Comparison of ENCODE assay signal across 8 cellular contexts in genomic region chr14:91510171-91511013, GRCh38. TPM values are rescaled to one million over a fixed set of nuclear protein-coding genes. Genes with fewer than 3 reads are reported as not detected.
A peak's percentile ranks its signal among the peaks of the same experiment; 100 is the strongest.
DNase-seq lines count a peak whose midpoint lies in the region; ATAC-seq, FAIRE-seq and TF ChIP-seq lines count a peak whose summit lies in the region.

Gene PPP4R3A, minus strand, starts transcription at chr14:91510310. Its CDS starts 663 bp downstream, at chr14:91509647.

- H3K9me3 ChIP-seq in heart left ventricle, result no peaks in the 10 kb centered on the region
- no peaks in the 10 kb centered on the region for H3K9me3 ChIP-seq in upper lobe of left lung

- H3K36me3 Mint-ChIP-seq in T-cell, result peaks cover 24% of the 10 kb centered on the region

- TF ChIP-seq EP300 in upper lobe of left lung (IDR thresholded peaks at IDR 0.05), result peak in 2 of 4 donors; percentile 63 to 92

- peaks cover 0 to 40% (median 22%) of the 10 kb centered on the region in 12 donors for H3K4me1 ChIP-seq in heart left ventricle
- peaks cover 20 to 33% (median 31%) of the 10 kb centered on the region in 4 donors for H3K4me1 ChIP-seq in upper lobe of left lung

- peak within 1 kb of the TSS; percentile 97 to 100 (median 100) for H3K4me3 Mint-ChIP-seq in T-cell

- 0 to 1% (median 0%) methylated on average over 76 to 95 of the region's 95 CpGs for WGBS in adipose tissue, 3 donors
- 0 to 1% (median 0%) methylated on average over 22 to 95 of the region's 95 CpGs for WGBS in heart left ventricle, 4 donors
- 1% methylated on average over 33 to 41 of the region's 95 CpGs for WGBS in upper lobe of left lung, 2 donors

- H3K4me3 ChIP-seq in heart left ventricle (peak within 1 kb of the TSS; percentile 73 to 100 (median 88)), upper lobe of left lung (peak within 1 kb of the TSS; percentile 91 to 95 (median 94))

- peak within 1 kb of the TSS; percentile 94 for H3K27ac ChIP-seq in adipose tissue (ENCODE audit: low read depth, low read length)
- peak within 1 kb of the TSS; percentile 94 to 100 (median 99) for H3K27ac ChIP-seq in heart left ventricle
- H3K27ac ChIP-seq in upper lobe of left lung, result peak within 1 kb of the TSS; percentile 98 to 100 (median 100)

- CTCF ChIA-PET in T-cell (lab: Charles Lee), result interaction anchor here in 1 of 2 donors (0.5 kb wide), 1 partner anchor 367 kb away, joined by 4 read pairs; no protein-coding TSS in a partner anchor

- peak; percentile 85 for ATAC-seq in HG02840 (IDR thresholded peaks at IDR 0.05; ENCODE audit: low FRiP score, unreplicated experiment)
- ATAC-seq in T-cell (replicated peaks in 1 of 4), result peak; percentile 85 to 89 (median 86)
- peak; percentile 93 to 97 (median 97) for ATAC-seq in heart left ventricle
- peak; percentile 98 to 99 for ATAC-seq in upper lobe of left lung (ENCODE audit: low FRiP score in 2 of 2)

- H3K27ac Mint-ChIP-seq in T-cell, result peak within 1 kb of the TSS; percentile 99 to 100

- intact Hi-C loops in heart left ventricle (cut with DNase I) (loop anchor here in 1 of 10 donors (5.0 kb wide), 1 partner anchor 1272 kb away; no protein-coding TSS in a partner anchor), posterior cingulate gyrus (cut with DNase I) (no loop called here)

- H3K27me3 Mint-ChIP-seq in T-cell, result no peaks in the 10 kb centered on the region

- POLR2A ChIA-PET in T-cell (lab: Charles Lee), result interaction anchor here in 1 of 2 donors (0.6 kb wide), 1 partner anchor 357 kb away, joined by 3 read pairs; no protein-coding TSS in a partner anchor

- H3K27me3 ChIP-seq in heart left ventricle (no peaks in the 10 kb centered on the region), upper lobe of left lung (no peaks in the 10 kb centered on the region)

- peaks cover 31 to 33% (median 32%) of the 10 kb centered on the region in 3 donors for H3K4me1 Mint-ChIP-seq in T-cell

- TF ChIP-seq CTCF in heart left ventricle (IDR thresholded peaks at IDR 0.05), result no peak
- TF ChIP-seq CTCF in upper lobe of left lung (IDR thresholded peaks at IDR 0.05), result peak in 2 of 6 experiments; percentile 4 to 16

- peak; percentile 88 for TF ChIP-seq POLR2A in GM12891 (IDR thresholded peaks at IDR 0.05; ENCODE audit: low read depth, low read length)
- peak; percentile 11 to 76 for TF ChIP-seq POLR2A in heart left ventricle (IDR thresholded peaks at IDR 0.05)
- TF ChIP-seq POLR2A in upper lobe of left lung (IDR thresholded peaks at IDR 0.05), result peak in 3 of 4 donors; percentile 79 to 97 (median 90)

- DNase-seq in GM12891 (ENCODE audit: insufficient read length, low spot score) (peak; percentile 93), NCI-H1436 treated with DMSO at 0.1 percent for 48 hours (lab: John Stamatoyannopoulos, UW) (peak; percentile 55), T-cell (peak; percentile 87 to 95 (median 92)), heart left ventricle (peak; percentile 96 to 97 (median 96)), posterior cingulate gyrus (peak; percentile 88 to 99 (median 92)), upper lobe of left lung (peak; percentile 94 to 98)

- H3K36me3 ChIP-seq in heart left ventricle (peaks cover 0 to 10% (median 0%) of the 10 kb centered on the region in 9 donors), upper lobe of left lung (no peaks in the 10 kb centered on the region)

- H3K9me3 Mint-ChIP-seq in T-cell, result no peaks in the 10 kb centered on the region

- peak; percentile 100 for FAIRE-seq in GM12891 (lab: Jason Lieb, UNC)

TF ChIP-seq in GM12891, 5 proteins besides CTCF, POLR2A, EP300 and RAD21:
- TF ChIP-seq SPI1 (IDR thresholded peaks at IDR 0.05; ENCODE audit: low read depth, low read length) (no peak), PAX5 (IDR thresholded peaks at IDR 0.05; ENCODE audit: insufficient read depth, low read length, severe bottlenecking) (no peak), TAF1 (IDR thresholded peaks at IDR 0.05; ENCODE audit: low read depth, low read length) (peak; percentile 97), POU2F2 (IDR thresholded peaks at IDR 0.05; ENCODE audit: low read depth, low read length) (peak; percentile 63; the same call in 1 of the 2 replicates), POLR2AphosphoS5 (IDR thresholded peaks at IDR 0.05; ENCODE audit: low read depth, low read length) (peak; percentile 87)

RNA-seq across cellular contexts. Expression of gene PPP4R3A, which starts in this region (rescaled TPM):
- polyA plus RNA-seq in GM12891 (2012; ENCODE audit: low read depth, missing spikeins), result 52.4 TPM
- 100 to 1,000 TPM; 158 to 200 (median 169) TPM for total RNA-seq in T-cell
- 10 to 100 TPM; 24.6 to 50.9 (median 34.1) TPM for polyA plus RNA-seq in adipose tissue
- total RNA-seq in heart left ventricle, result 10 to 100 TPM; 38.6 to 53.4 (median 42.3) TPM
- 10 to 100 TPM; 32.8 to 47.5 TPM for polyA plus RNA-seq in heart left ventricle
- total RNA-seq in upper lobe of left lung, result 100 to 1,000 TPM in 1 of 6 donors, 10 to 100 TPM in 5; 67.9 to 111 (median 77.0) TPM

Comparison
In these comparisons a context has a peak if more than half of its experiments do, and no peak if none do; other contexts are left out.
1. Peak in every context shown above with its lines: DNase-seq, ATAC-seq, H3K4me3 ChIP-seq and H3K27ac ChIP-seq.